28 cellular contexts compared by ENCODE assay signal in genomic region chr3:163582967-163583366, GRCh38.
"Had no signal": no experiment of that assay in that cellular context is flagged by ENCODE, and none has a peak within 500 bp of the region (broad histone marks: within the 10 kb centered on the region; RNA-seq: fewer than 3 reads in every experiment).

No MANE protein-coding gene starts in this region.

- H3K27me3 ChIP-seq: colonic mucosa, esophagus muscularis mucosa, esophagus squamous epithelium, foreskin keratinocyte, gastrocnemius medialis, gastroesophageal sphincter, heart left ventricle, heart right ventricle had no signal

- H3K27ac ChIP-seq: colonic mucosa, coronary artery, dorsolateral prefrontal cortex, epithelial cell of prostate, esophagus muscularis mucosa, esophagus squamous epithelium, foreskin keratinocyte, gastrocnemius medialis, gastroesophageal sphincter, heart left ventricle, heart right ventricle had no signal

- H3K36me3 ChIP-seq: colonic mucosa, esophagus muscularis mucosa, esophagus squamous epithelium, gastrocnemius medialis, gastroesophageal sphincter, heart left ventricle, heart right ventricle had no signal

- H3K4me3 ChIP-seq: colonic mucosa, coronary artery, dorsolateral prefrontal cortex, esophagus muscularis mucosa, esophagus squamous epithelium, gastrocnemius medialis, gastroesophageal sphincter, heart left ventricle, heart right ventricle had no signal

- ATAC-seq: effector memory CD8-positive, alpha-beta T cell; esophagus mucosa; foreskin keratinocyte; gastrocnemius medialis; gastroesophageal sphincter; heart left ventricle; heart right ventricle had no signal

- H3K9me3 ChIP-seq: colonic mucosa, esophagus squamous epithelium, gastrocnemius medialis had no signal

- DNase-seq: colonic mucosa; cortex of kidney; dermis blood vessel endothelial cell; dorsolateral prefrontal cortex; effector CD4-positive, alpha-beta T cell; effector CD8-positive, alpha-beta T cell; effector memory CD4-positive, alpha-beta T cell; effector memory CD8-positive, alpha-beta T cell; endodermal cell; erythroblast; esophagus squamous epithelium; foreskin fibroblast; foreskin keratinocyte; foreskin melanocyte; gastrocnemius medialis; glutamatergic neuron; head of caudate nucleus; heart left ventricle; heart right ventricle had no signal

- FAIRE-seq: colon, endometrium, endothelial cell of umbilical vein, frontal cortex had no signal

- H3K4me1 ChIP-seq: colonic mucosa, esophagus muscularis mucosa, esophagus squamous epithelium, foreskin keratinocyte, gastrocnemius medialis, gastroesophageal sphincter, heart left ventricle, heart right ventricle had no signal
